ENCODE assay signal across 3 cellular contexts in genomic region chr20:43588526-43588925, GRCh38. TPM values are rescaled to one million over a fixed set of nuclear protein-coding genes. Genes with fewer than 3 reads are reported as not detected.
"Had no signal": no experiment of that assay in that cellular context is flagged by ENCODE, and none has a peak within 500 bp of the region (broad histone marks: within the 10 kb centered on the region; RNA-seq: fewer than 3 reads in every experiment).

No MANE protein-coding gene starts in this region.

RNA-seq across cellular contexts. Expression of gene SGK2, which starts 29.7 kb away (rescaled TPM):
- total RNA-seq: LHCN-M2, RPMI7951, SK-MEL-5 had no signal
